Comparison of ENCODE assay signal across 24 cellular contexts in the genomic region with DNA sequence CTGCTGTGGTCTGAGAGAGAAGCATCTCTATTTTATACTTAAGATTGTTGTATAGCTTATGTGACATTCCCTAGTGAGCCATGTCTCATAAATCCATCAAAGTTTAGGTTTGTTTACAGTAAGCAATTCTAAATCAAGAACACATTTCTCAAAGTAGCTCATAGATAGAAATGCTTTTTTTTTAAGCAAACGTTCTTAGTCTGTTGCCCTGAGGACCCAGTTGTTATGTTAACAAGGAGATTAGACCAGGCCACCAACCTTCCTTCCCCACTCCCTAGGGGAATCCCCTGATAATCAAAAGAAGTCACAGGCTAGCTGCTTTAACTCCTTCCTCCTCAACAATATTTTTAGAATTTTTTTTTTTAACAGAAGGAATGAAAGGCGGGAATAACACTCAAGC.
DNase-seq lines count a peak whose midpoint lies in the region; ATAC-seq and TF ChIP-seq lines count a peak whose summit lies in the region.
"Had no signal": no experiment of that assay in that cellular context is flagged by ENCODE, and none has a peak within 500 bp of the region (broad histone marks: within the 10 kb centered on the region; RNA-seq: fewer than 3 reads in every experiment).

No MANE protein-coding gene starts in this region.

- H3K27ac ChIP-seq in Karpas-422 (ENCODE audit: low read length), result no peak overlapping the region
- H3K27ac ChIP-seq: 22Rv1, GM23248, HL-60, Peyer's patch had no signal

- no peak overlapping the region for H2AFZ ChIP-seq in Karpas-422 (ENCODE audit: low read length)
- H2AFZ ChIP-seq: GM23248 had no signal

- peak; percentile 2 for DNase-seq in NCI-H82 (lab: John Stamatoyannopoulos, UW)
- no peak for DNase-seq in NCI-H82 treated with DMSO at 0.1 percent for 48 hours (lab: John Stamatoyannopoulos, UW; ENCODE audit: unreplicated experiment)
- no peak for DNase-seq in WTC11 (ENCODE audit: low spot score)
- DNase-seq in iPS-NIHi7 (ENCODE audit: extremely low spot score), result peak; percentile 51
- DNase-seq in NCI-H2081 (lab: John Stamatoyannopoulos, UW), result no peak
- DNase-seq in Karpas-422, result no peak
- no peak for DNase-seq in cerebellar cortex (ENCODE audit: low spot score)
- DNase-seq in KBM-7, result no peak
- DNase-seq: BE2C, Calu3, GM23248, MV-4-11, NCI-H1105, NCI-H1436 treated with DMSO at 0.1 percent for 48 hours, NCI-H187 treated with DMSO at 0.1 percent for 48 hours, NCI-H2107, NCI-H446, NCI-H524 treated with DMSO at 0.1 percent for 48 hours, NCI-H774, Peyer's patch, SHP77 treated with DMSO at 0.1 percent for 48 hours had no signal

- peaks cover 24% of the 10 kb centered on the region for H3K36me3 Mint-ChIP-seq in WTC11

- H3K27me3 ChIP-seq in Karpas-422 (ENCODE audit: low read length), result no peaks in the 10 kb centered on the region
- H3K27me3 ChIP-seq: BE2C, Peyer's patch had no signal

- H3K4me2 ChIP-seq in Karpas-422 (ENCODE audit: low read depth, low read length, poor library complexity, severe bottlenecking), result no peak overlapping the region

- H4K20me1 ChIP-seq in Karpas-422 (ENCODE audit: insufficient read depth, low read depth, low read length), result no peaks in the 10 kb centered on the region

- no peak overlapping the region for H3K4me3 ChIP-seq in Karpas-422 (ENCODE audit: low read length)
- H3K4me3 ChIP-seq: GM23248, Peyer's patch had no signal

- peaks cover 57% of the 10 kb centered on the region for H3K4me1 Mint-ChIP-seq in WTC11

- CTCF ChIA-PET in WTC11 (lab: Charles Lee), result interaction anchor here (0.6 kb wide), 1 partner anchor 169 kb away, joined by 3 read pairs; a partner anchor contains a TSS

- no peaks in the 10 kb centered on the region for H3K9me3 ChIP-seq in Karpas-422 (ENCODE audit: low read length)
- H3K9me3 ChIP-seq: BE2C, Peyer's patch had no signal

- peaks cover 30% of the 10 kb centered on the region for H3K9me3 Mint-ChIP-seq in WTC11

- no peaks in the 10 kb centered on the region for H3K9me2 ChIP-seq in Karpas-422 (replicated peaks; ENCODE audit: insufficient read depth, low read length)

- H3K4me3 Mint-ChIP-seq in WTC11, result peak overlapping the region; percentile 1

- H3K27ac Mint-ChIP-seq in WTC11, result peak overlapping the region; percentile 93

- POLR2A ChIA-PET in WTC11 (lab: Charles Lee), result no interaction called here

- H3K36me3 ChIP-seq in Karpas-422 (ENCODE audit: insufficient read depth, low read length), result no peaks in the 10 kb centered on the region
- H3K36me3 ChIP-seq: BE2C, Peyer's patch had no signal

- H3K79me2 ChIP-seq in Karpas-422 (ENCODE audit: low read length), result no peaks in the 10 kb centered on the region

- peak; percentile 95 for ATAC-seq in WTC11
- ATAC-seq: HepG2 had no signal

- in situ Hi-C loops in KBM-7 (cut with MboI; ENCODE audit: low pct_unique_long_range_greater_than_20kb, low sequenced_read_pairs), result no loop called here

- TF ChIP-seq CTCF in WTC11 (IDR thresholded peaks at IDR 0.05), result no peak

- H3K9ac ChIP-seq in Karpas-422 (ENCODE audit: low read length), result no peak overlapping the region
- H3K9ac ChIP-seq: GM23248 had no signal

- no peaks in the 10 kb centered on the region for H3K4me1 ChIP-seq in Karpas-422 (ENCODE audit: low read length)
- H3K4me1 ChIP-seq: BE2C, Peyer's patch had no signal

- H3K27me3 Mint-ChIP-seq in WTC11 (ENCODE audit: low read depth), result no peaks in the 10 kb centered on the region

TF ChIP-seq in WTC11, 78 proteins besides CTCF, POLR2A, EP300 and RAD21:
- TF ChIP-seq ZNF423 (CRISPR knock-in tag; IDR thresholded peaks at IDR 0.05), result no peak
- TF ChIP-seq, protein P1, sequence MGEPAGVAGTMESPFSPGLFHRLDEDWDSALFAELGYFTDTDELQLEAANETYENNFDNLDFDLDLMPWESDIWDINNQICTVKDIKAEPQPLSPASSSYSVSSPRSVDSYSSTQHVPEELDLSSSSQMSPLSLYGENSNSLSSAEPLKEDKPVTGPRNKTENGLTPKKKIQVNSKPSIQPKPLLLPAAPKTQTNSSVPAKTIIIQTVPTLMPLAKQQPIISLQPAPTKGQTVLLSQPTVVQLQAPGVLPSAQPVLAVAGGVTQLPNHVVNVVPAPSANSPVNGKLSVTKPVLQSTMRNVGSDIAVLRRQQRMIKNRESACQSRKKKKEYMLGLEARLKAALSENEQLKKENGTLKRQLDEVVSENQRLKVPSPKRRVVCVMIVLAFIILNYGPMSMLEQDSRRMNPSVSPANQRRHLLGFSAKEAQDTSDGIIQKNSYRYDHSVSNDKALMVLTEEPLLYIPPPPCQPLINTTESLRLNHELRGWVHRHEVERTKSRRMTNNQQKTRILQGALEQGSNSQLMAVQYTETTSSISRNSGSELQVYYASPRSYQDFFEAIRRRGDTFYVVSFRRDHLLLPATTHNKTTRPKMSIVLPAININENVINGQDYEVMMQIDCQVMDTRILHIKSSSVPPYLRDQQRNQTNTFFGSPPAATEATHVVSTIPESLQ (CRISPR knock-in tag; IDR thresholded peaks at IDR 0.05), result no peak
- TF ChIP-seq, protein P2, sequence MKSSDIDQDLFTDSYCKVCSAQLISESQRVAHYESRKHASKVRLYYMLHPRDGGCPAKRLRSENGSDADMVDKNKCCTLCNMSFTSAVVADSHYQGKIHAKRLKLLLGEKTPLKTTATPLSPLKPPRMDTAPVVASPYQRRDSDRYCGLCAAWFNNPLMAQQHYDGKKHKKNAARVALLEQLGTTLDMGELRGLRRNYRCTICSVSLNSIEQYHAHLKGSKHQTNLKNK (CRISPR knock-in tag; IDR thresholded peaks at IDR 0.05), result no peak
- TF ChIP-seq, protein P3, sequence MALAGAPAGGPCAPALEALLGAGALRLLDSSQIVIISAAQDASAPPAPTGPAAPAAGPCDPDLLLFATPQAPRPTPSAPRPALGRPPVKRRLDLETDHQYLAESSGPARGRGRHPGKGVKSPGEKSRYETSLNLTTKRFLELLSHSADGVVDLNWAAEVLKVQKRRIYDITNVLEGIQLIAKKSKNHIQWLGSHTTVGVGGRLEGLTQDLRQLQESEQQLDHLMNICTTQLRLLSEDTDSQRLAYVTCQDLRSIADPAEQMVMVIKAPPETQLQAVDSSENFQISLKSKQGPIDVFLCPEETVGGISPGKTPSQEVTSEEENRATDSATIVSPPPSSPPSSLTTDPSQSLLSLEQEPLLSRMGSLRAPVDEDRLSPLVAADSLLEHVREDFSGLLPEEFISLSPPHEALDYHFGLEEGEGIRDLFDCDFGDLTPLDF (CRISPR knock-in tag; IDR thresholded peaks at IDR 0.05), result no peak

Comparison
In these comparisons a context has a peak if more than half of its experiments do, and no peak if none do; other contexts are left out.
1. DNase-seq: peak in NCI-H82 (single experiment) and iPS-NIHi7 (single experiment); none in NCI-H82 treated with DMSO at 0.1 percent for 48 hours (single experiment), WTC11 (single experiment), NCI-H2081 (0 of 2), Karpas-422 (single experiment), cerebellar cortex (single experiment) and KBM-7 (single experiment).